Comparison of ENCODE assay signal across 21 cellular contexts in the genomic region with DNA sequence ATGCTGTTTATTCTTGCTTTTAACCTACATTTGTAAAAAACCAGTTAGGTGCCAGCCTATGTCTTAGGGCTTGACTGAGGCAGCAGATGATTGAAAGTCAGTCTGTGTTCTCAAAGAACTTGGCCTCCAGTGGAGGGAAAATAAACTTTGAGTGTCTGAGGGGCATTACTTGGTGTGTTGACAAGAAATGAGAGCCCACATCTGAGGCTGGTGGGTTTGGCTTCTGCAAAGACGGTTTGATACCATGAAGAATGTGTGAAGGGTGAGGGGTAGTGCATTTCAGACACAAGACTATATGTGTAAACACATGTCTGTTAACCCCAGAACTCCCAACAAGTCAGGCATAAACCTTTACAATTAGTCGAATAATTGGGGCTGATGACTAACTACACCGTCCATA. TPM values are rescaled to one million over a fixed set of nuclear protein-coding genes. Genes with fewer than 3 reads are reported as not detected.
A peak's percentile ranks its signal among the peaks of the same experiment; 100 is the strongest.
DNase-seq lines count a peak whose midpoint lies in the region; ATAC-seq and TF ChIP-seq lines count a peak whose summit lies in the region.
"Had no signal": no experiment of that assay in that cellular context is flagged by ENCODE, and none has a peak within 500 bp of the region (broad histone marks: within the 10 kb centered on the region; RNA-seq: fewer than 3 reads in every experiment).

No MANE protein-coding gene starts in this region.

- H3K9me3 ChIP-seq in KOPT-K1 (ENCODE audit: insufficient read depth, low read length, poor library complexity, severe bottlenecking): no peaks in the 10 kb centered on the region
- no peaks in the 10 kb centered on the region for H3K9me3 ChIP-seq in lower lobe of right lung
- H3K9me3 ChIP-seq: BE2C, SJCRH30 had no signal

- intact Hi-C loops in lower lobe of right lung (cut with DNase I): no loop called here

- H3K27ac Mint-ChIP-seq in activated CD4-positive, alpha-beta T cell treated with anti-CD3 and anti-CD28 coated beads, Interleukin-2, amount 10 ng/mL, durations not matched to agents 7 days and 5 days: peak overlapping the region; percentile 52
- peak overlapping the region; percentile 86 for H3K27ac Mint-ChIP-seq in central memory CD8-positive, alpha-beta T cell (ENCODE audit: low read depth)
- H3K27ac Mint-ChIP-seq in stimulated activated effector memory CD8-positive, alpha-beta T cell treated with anti-CD3 and anti-CD28 coated beads, Interleukin-12 subunit alpha, Interleukin-12 subunit beta, amount 100 ng/mL, for 72 hours: no peak overlapping the region

- H3K4me1 Mint-ChIP-seq in activated CD4-positive, alpha-beta T cell treated with anti-CD3 and anti-CD28 coated beads, Interleukin-2, amount 10 ng/mL, durations not matched to agents 7 days and 5 days: peaks cover 84% of the 10 kb centered on the region
- peaks cover 93% of the 10 kb centered on the region for H3K4me1 Mint-ChIP-seq in central memory CD8-positive, alpha-beta T cell
- H3K4me1 Mint-ChIP-seq in stimulated activated effector memory CD8-positive, alpha-beta T cell treated with anti-CD3 and anti-CD28 coated beads, Interleukin-12 subunit alpha, Interleukin-12 subunit beta, amount 100 ng/mL, for 72 hours: peaks cover 84% of the 10 kb centered on the region

- H3K27me3 Mint-ChIP-seq in activated CD4-positive, alpha-beta T cell treated with anti-CD3 and anti-CD28 coated beads, Interleukin-2, amount 10 ng/mL, durations not matched to agents 7 days and 5 days: no peaks in the 10 kb centered on the region
- no peaks in the 10 kb centered on the region for H3K27me3 Mint-ChIP-seq in central memory CD8-positive, alpha-beta T cell

- CTCF ChIA-PET in activated CD4-positive, alpha-beta T cell treated with anti-CD3 and anti-CD28 coated beads, Interleukin-2, amount 10 ng/mL, durations not matched to agents 7 days and 5 days (lab: Charles Lee): interaction anchor here (0.6 kb wide), 1 partner anchor 97 kb away, joined by 4 read pairs; no protein-coding TSS in a partner anchor

- peak; percentile 71 for ATAC-seq in central memory CD8-positive, alpha-beta T cell (replicated peaks; ENCODE audit: extremely low read depth, poor library complexity, severe bottlenecking)
- no peak for ATAC-seq in stimulated activated effector memory CD8-positive, alpha-beta T cell treated with anti-CD3 and anti-CD28 coated beads, Interleukin-12 subunit alpha, Interleukin-12 subunit beta, amount 100 ng/mL, for 72 hours
- ATAC-seq in lower lobe of right lung: no peak
- ATAC-seq in GM21528 (IDR thresholded peaks at IDR 0.05; ENCODE audit: low FRiP score, unreplicated experiment): no peak
- ATAC-seq: GM12878, HCT116 had no signal

- H3K36me3 ChIP-seq in KOPT-K1 (ENCODE audit: insufficient read depth, low read length) (no peaks in the 10 kb centered on the region), lower lobe of right lung (no peaks in the 10 kb centered on the region)
- H3K36me3 ChIP-seq: BE2C, SJCRH30 had no signal

- peaks cover 6% of the 10 kb centered on the region for H3K36me3 Mint-ChIP-seq in activated CD4-positive, alpha-beta T cell treated with anti-CD3 and anti-CD28 coated beads, Interleukin-2, amount 10 ng/mL, durations not matched to agents 7 days and 5 days (ENCODE audit: low read depth)
- H3K36me3 Mint-ChIP-seq in central memory CD8-positive, alpha-beta T cell (ENCODE audit: insufficient read depth): peaks cover 10% of the 10 kb centered on the region
- no peaks in the 10 kb centered on the region for H3K36me3 Mint-ChIP-seq in stimulated activated effector memory CD8-positive, alpha-beta T cell treated with anti-CD3 and anti-CD28 coated beads, Interleukin-12 subunit alpha, Interleukin-12 subunit beta, amount 100 ng/mL, for 72 hours

- no peak for TF ChIP-seq CTCF in lower lobe of right lung (IDR thresholded peaks at IDR 0.05)

- POLR2A ChIA-PET in activated CD4-positive, alpha-beta T cell treated with anti-CD3 and anti-CD28 coated beads, Interleukin-2, amount 10 ng/mL, durations not matched to agents 7 days and 5 days (lab: Charles Lee): no interaction called here

- H3K4me3 Mint-ChIP-seq in activated CD4-positive, alpha-beta T cell treated with anti-CD3 and anti-CD28 coated beads, Interleukin-2, amount 10 ng/mL, durations not matched to agents 7 days and 5 days: no peak overlapping the region
- peak overlapping the region; percentile 69 for H3K4me3 Mint-ChIP-seq in central memory CD8-positive, alpha-beta T cell
- H3K4me3 Mint-ChIP-seq in stimulated activated effector memory CD8-positive, alpha-beta T cell treated with anti-CD3 and anti-CD28 coated beads, Interleukin-12 subunit alpha, Interleukin-12 subunit beta, amount 100 ng/mL, for 72 hours: peak overlapping the region; percentile 5

- H3K4me1 ChIP-seq in lower lobe of right lung: peaks cover 45% of the 10 kb centered on the region
- H3K4me1 ChIP-seq: BE2C, SJCRH30 had no signal

- H3K27me3 ChIP-seq in lower lobe of right lung (ENCODE audit: low read depth): no peaks in the 10 kb centered on the region
- H3K27me3 ChIP-seq: BE2C, SJCRH30 had no signal

- peak overlapping the region; percentile 36 for H3K27ac ChIP-seq in KOPT-K1 (ENCODE audit: low read depth, low read length, poor library complexity, severe bottlenecking)
- no peak overlapping the region for H3K27ac ChIP-seq in lower lobe of right lung
- H3K27ac ChIP-seq: GM23248, PC-9, SJCRH30 had no signal

- no peak overlapping the region for H3K4me3 ChIP-seq in lower lobe of right lung
- H3K4me3 ChIP-seq: GM12878, GM23248, PC-9, SJCRH30 had no signal

- DNase-seq in activated CD4-positive, alpha-beta T cell treated with anti-CD3 and anti-CD28 coated beads, Interleukin-2, amount 10 ng/mL, durations not matched to agents 7 days and 5 days: no peak
- no peak for DNase-seq in activated CD4-positive, alpha-beta T cell treated with anti-CD3 and anti-CD28 coated beads for 4 hours
- peak in 1 of 2 donors; percentile 61 for DNase-seq in central memory CD8-positive, alpha-beta T cell (ENCODE audit: low spot score in 2 of 2)
- DNase-seq in stimulated activated effector memory CD8-positive, alpha-beta T cell treated with anti-CD3 and anti-CD28 coated beads, Interleukin-12 subunit alpha, Interleukin-12 subunit beta, amount 100 ng/mL, for 72 hours (ENCODE audit: low spot score in 2 of 2): no peak
- DNase-seq in lower lobe of right lung: no peak
- DNase-seq in activated naive CD4-positive, alpha-beta T cell (lab: John Stamatoyannopoulos, UW): no peak
- DNase-seq: 8988T, BE2C, DMS79 treated with DMSO at 0.1 percent for 48 hours, GM23248, Karpas-422, MM.1S, NCI-H1092 treated with DMSO at 0.1 percent for 48 hours, NCI-H1694, NCI-H510A treated with DMSO at 0.1 percent for 48 hours, PC-9, SJCRH30 had no signal

- H3K9me3 Mint-ChIP-seq in activated CD4-positive, alpha-beta T cell treated with anti-CD3 and anti-CD28 coated beads, Interleukin-2, amount 10 ng/mL, durations not matched to agents 7 days and 5 days: no peaks in the 10 kb centered on the region
- no peaks in the 10 kb centered on the region for H3K9me3 Mint-ChIP-seq in central memory CD8-positive, alpha-beta T cell
- H3K9me3 Mint-ChIP-seq in stimulated activated effector memory CD8-positive, alpha-beta T cell treated with anti-CD3 and anti-CD28 coated beads, Interleukin-12 subunit alpha, Interleukin-12 subunit beta, amount 100 ng/mL, for 72 hours: no peaks in the 10 kb centered on the region

RNA-seq across cellular contexts. Expression of a gene that starts 28.6 kb away (rescaled TPM):
- total RNA-seq in activated CD4-positive, alpha-beta T cell treated with anti-CD3 and anti-CD28 coated beads, Interleukin-2, amount 10 ng/mL, durations not matched to agents 7 days and 5 days: 10 to 100 TPM; 86.4 to 93.1 TPM
- 66.1 TPM for total RNA-seq in lower lobe of right lung
